8 cellular contexts compared by ENCODE assay signal in genomic region chr14:105481886-105482454, GRCh38. TPM values are rescaled to one million over a fixed set of nuclear protein-coding genes. Genes with fewer than 3 reads are reported as not detected.
A peak's percentile ranks its signal among the peaks of the same experiment; 100 is the strongest.
DNase-seq lines count a peak whose midpoint lies in the region; ATAC-seq and TF ChIP-seq lines count a peak whose summit lies in the region.

No MANE protein-coding gene starts in this region.

- peak in 1 of 4 donors; percentile 24 for TF ChIP-seq POLR2A in esophagus squamous epithelium (IDR thresholded peaks at IDR 0.05)

- CTCF ChIA-PET in Panc1 (lab: Charles Lee): no interaction called here

- POLR2A ChIA-PET in Panc1 (lab: Charles Lee): interaction anchor here (0.6 to 1.4 kb wide), 2 partner anchors 10 to 130 kb away, joined by 4 read pairs; no protein-coding TSS in a partner anchor

- peak overlapping the region; percentile 96 to 100 (median 100) for H3K27ac Mint-ChIP-seq in naive B cell

- H3K4me3 Mint-ChIP-seq in naive B cell: peak overlapping the region; percentile 70 to 90 (median 83)

- in situ Hi-C loops in KBM-7 (cut with MboI; ENCODE audit: low pct_unique_long_range_greater_than_20kb, low sequenced_read_pairs): no loop called here
- in situ Hi-C loops in Panc1 (cut with HindIII; ENCODE audit: low pct_unique_long_range_greater_than_20kb, low sequenced_read_pairs): no loop called here

- TF ChIP-seq CTCF in Panc1 (IDR thresholded peaks at IDR 0.05) (no peak; the same call in 1 of the 2 replicates), esophagus squamous epithelium (IDR thresholded peaks at IDR 0.05) (peak in 2 of 6 experiments; percentile 26 to 28)

- H3K36me3 ChIP-seq in Panc1 (ENCODE audit: control insufficient read depth, insufficient read depth, low read length): no peaks in the 10 kb centered on the region
- peaks cover 0 to 19% (median 0%) of the 10 kb centered on the region in 3 donors for H3K36me3 ChIP-seq in esophagus squamous epithelium

- WGBS in esophagus squamous epithelium, 2 donors: 0% methylated on average over 2 to 13 of the region's 18 CpGs

- H3K4me3 ChIP-seq in Panc1 (ENCODE audit: low read depth in 2 of 2, low read length in 2 of 2): peak overlapping the region in 1 of 2 experiments; percentile 23; a peak in 2 of 4 replicates
- peak overlapping the region; percentile 23 to 67 (median 39) for H3K4me3 ChIP-seq in esophagus squamous epithelium

- DNase-seq in CD1c-positive myeloid dendritic cell (ENCODE audit: extremely low spot score): peak; percentile 99
- DNase-seq in KBM-7: peak; percentile 95
- DNase-seq in Panc1 (ENCODE audit: low read depth, low spot score): no peak
- DNase-seq in activated T-helper 1 cell treated with Interleukin-2 at 50 U/mL for 16 hours (ENCODE audit: low read depth): peak; percentile 91
- peak; percentile 80 for DNase-seq in esophagus squamous epithelium (lab: John Stamatoyannopoulos, UW)
- DNase-seq in naive B cell: peak; percentile 96
- peak; percentile 74 to 93 for DNase-seq in stimulated activated CD8-positive, alpha-beta memory T cell treated with anti-CD3 and anti-CD28 coated beads, Interleukin-7, amount 100 ng/mL, for 48 hours (ENCODE audit: extremely low read depth in 1 of 2, low read depth in 1 of 2)

- H3K27me3 ChIP-seq in Panc1 (ENCODE audit: control insufficient read depth, insufficient read depth, low read length) (no peaks in the 10 kb centered on the region), esophagus squamous epithelium (peaks cover 0 to 28% (median 0%) of the 10 kb centered on the region in 4 donors)

- peaks cover 0 to 8% of the 10 kb centered on the region in 2 donors for H3K36me3 Mint-ChIP-seq in naive B cell

- ATAC-seq in GM21390 (IDR thresholded peaks at IDR 0.05; ENCODE audit: unreplicated experiment) (peak; percentile 45), Panc1 (peak; percentile 15), naive B cell (ENCODE audit: low read depth in 2 of 2) (peak; percentile 63 to 67)

- H3K27ac ChIP-seq in Panc1 (ENCODE audit: low read length): peak overlapping the region; percentile 73
- H3K27ac ChIP-seq in esophagus squamous epithelium: peak overlapping the region; percentile 88 to 99 (median 93)

- BruUV-seq in Panc1 (replicated peaks; lab: Mats Ljungman, UMichigan): no TSS peak

- peaks cover 0 to 2% (median 0%) of the 10 kb centered on the region in 7 donors for H3K9me3 Mint-ChIP-seq in naive B cell

- intact Hi-C loops in Panc1 (cut with micrococcal nuclease; ENCODE audit: unreplicated experiment) (loop anchor here (10.0 kb wide), 1 partner anchor 107 kb away; no protein-coding TSS in a partner anchor), esophagus squamous epithelium (cut with DNase I) (loop anchor here (10.0 kb wide), 1 partner anchor 107 kb away; no protein-coding TSS in a partner anchor)

- H3K27me3 Mint-ChIP-seq in naive B cell: peaks cover 0 to 5% (median 0%) of the 10 kb centered on the region in 3 donors

- H3K4me1 Mint-ChIP-seq in naive B cell: peaks cover 47 to 68% (median 47%) of the 10 kb centered on the region in 3 donors

- H3K4me1 ChIP-seq in Panc1 (ENCODE audit: control insufficient read depth, insufficient read depth, low read length) (peaks cover 63% of the 10 kb centered on the region), esophagus squamous epithelium (peaks cover 76 to 99% (median 81%) of the 10 kb centered on the region in 3 donors)

- H3K9me3 ChIP-seq in Panc1 (ENCODE audit: control insufficient read depth, insufficient read depth, low read depth, low read length) (no peaks in the 10 kb centered on the region), esophagus squamous epithelium (no peaks in the 10 kb centered on the region)

RNA-seq across cellular contexts. Expression of gene CRIP1, which starts 4.7 kb away (rescaled TPM):
- total RNA-seq in Panc1 (2021; ENCODE audit: unreplicated experiment) (1,056 TPM), esophagus squamous epithelium (10 to 100 TPM in 3 of 4 donors, 1 to 10 TPM in 1; 8.2 to 35.6 (median 24.7) TPM)
- polyA plus RNA-seq in Panc1 (2012; ENCODE audit: insufficient read length): 2,110 TPM
- polyA plus RNA-seq in naive B cell (ENCODE audit: low read depth in 6 of 6): 100 to 1,000 TPM; 115 to 495 (median 235) TPM

RNA-seq across cellular contexts. Expression of gene CRIP2, which starts 7.3 kb away (rescaled TPM):
- total RNA-seq in Panc1 (2021; ENCODE audit: unreplicated experiment) (280 TPM), esophagus squamous epithelium (100 to 1,000 TPM in 2 of 4 donors, 10 to 100 TPM in 2; 44.2 to 118 (median 80.7) TPM)
- polyA plus RNA-seq in Panc1 (2012; ENCODE audit: insufficient read length): 1,001 TPM
- polyA plus RNA-seq in naive B cell (ENCODE audit: low read depth in 6 of 6): 10 to 100 TPM in 2 of 6 donors, 1 to 10 TPM in 4; 2.0 to 27.3 (median 8.4) TPM

RNA-seq across cellular contexts. Expression of gene TEDC1, which starts 9.1 kb away (rescaled TPM):
- total RNA-seq in Panc1 (2021; ENCODE audit: unreplicated experiment): 47.8 TPM
- 42.5 TPM for polyA plus RNA-seq in Panc1 (2012; ENCODE audit: insufficient read length)
- total RNA-seq in esophagus squamous epithelium: 10 to 100 TPM in 1 of 4 donors, 1 to 10 TPM in 3; 7.1 to 12.8 (median 7.6) TPM
- polyA plus RNA-seq in naive B cell (ENCODE audit: low read depth in 6 of 6): 10 to 100 TPM in 3 of 6 donors, 1 to 10 TPM in 3; 3.5 to 13.6 (median 8.3) TPM

RNA-seq across cellular contexts. Expression of gene TMEM121, which starts 44.4 kb away (rescaled TPM):
- total RNA-seq in Panc1 (2021; ENCODE audit: unreplicated experiment) (4.6 TPM), esophagus squamous epithelium (1 to 10 TPM in 3 of 4 donors, under 1 TPM in 1; 0.61 to 2.1 (median 1.6) TPM)
- polyA plus RNA-seq in Panc1 (2012; ENCODE audit: insufficient read length): 8.4 TPM
- 1 to 10 TPM; 1.4 to 3.3 (median 1.9) TPM for polyA plus RNA-seq in naive B cell (ENCODE audit: low read depth in 6 of 6)

Comparison
In these comparisons a context has a peak if more than half of its experiments do, and no peak if none do; other contexts are left out.
1. ATAC-seq: peak in every context shown above with its lines; median percentile 65 in naive B cell; 45 in GM21390; 15 in Panc1.
2. RNA of gene CRIP1, which starts 4.7 kb away (total RNA-seq): 1,056 TPM in Panc1 (single experiment); 8.2 to 35.6 TPM in esophagus squamous epithelium; every median in the first group is over 10 times any median in the second.